9 cellular contexts compared by ENCODE assay signal in the genomic region with DNA sequence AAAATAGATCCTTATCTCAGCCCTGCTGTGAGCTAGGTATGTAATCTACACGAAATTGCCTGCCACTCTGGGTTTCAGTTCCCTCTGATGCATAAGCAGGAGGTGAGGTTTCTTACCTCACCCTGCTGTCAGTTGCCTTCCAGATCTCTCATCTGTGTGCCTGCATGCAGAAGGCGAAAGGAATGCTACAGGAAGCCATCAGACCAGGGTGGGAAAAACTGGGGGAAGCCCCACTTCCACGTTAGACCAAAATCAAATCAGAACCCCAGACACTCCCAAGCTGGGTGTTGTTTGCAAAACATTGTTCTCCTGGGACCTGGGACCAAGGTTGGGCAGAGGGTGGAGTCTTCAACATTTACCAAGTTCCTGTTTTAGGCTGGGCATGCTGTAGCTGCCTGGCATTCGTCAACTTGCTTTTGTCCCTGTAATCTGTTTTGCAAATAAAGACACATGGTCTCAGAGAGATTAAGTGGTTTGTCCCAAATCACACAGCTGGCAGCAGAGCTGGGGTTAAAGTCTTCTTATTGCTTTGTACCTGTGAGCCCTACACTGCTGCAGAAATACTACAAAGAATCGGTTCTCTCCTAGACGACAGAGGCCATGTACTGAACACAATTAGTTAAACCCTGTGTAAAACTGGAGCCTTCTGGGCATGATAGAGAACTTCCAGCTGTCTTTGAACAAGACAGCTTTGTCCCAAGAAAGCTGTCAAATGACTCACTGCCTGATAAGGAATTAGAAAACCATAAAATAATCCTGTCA.
DNase-seq lines count a peak whose midpoint lies in the region; ATAC-seq, FAIRE-seq and TF ChIP-seq lines count a peak whose summit lies in the region.
"Had no signal": no experiment of that assay in that cellular context is flagged by ENCODE, and none has a peak within 500 bp of the region (broad histone marks: within the 10 kb centered on the region; RNA-seq: fewer than 3 reads in every experiment).

No MANE protein-coding gene starts in this region.

- peak overlapping the region; percentile 15 for H3K4me3 Mint-ChIP-seq in activated naive CD4-positive, alpha-beta T cell treated with anti-CD3 and anti-CD28 coated beads, Interleukin-2, amount 10 ng/mL, durations not matched to agents 7 days and 5 days
- no peak overlapping the region for H3K4me3 Mint-ChIP-seq in astrocyte (ENCODE audit: unreplicated experiment)

- peaks cover 12% of the 10 kb centered on the region for H3K9me3 Mint-ChIP-seq in activated naive CD4-positive, alpha-beta T cell treated with anti-CD3 and anti-CD28 coated beads, Interleukin-2, amount 10 ng/mL, durations not matched to agents 7 days and 5 days
- peaks cover 3% of the 10 kb centered on the region for H3K9me3 Mint-ChIP-seq in astrocyte (ENCODE audit: unreplicated experiment)

- H3K36me3 Mint-ChIP-seq in activated naive CD4-positive, alpha-beta T cell treated with anti-CD3 and anti-CD28 coated beads, Interleukin-2, amount 10 ng/mL, durations not matched to agents 7 days and 5 days: no peaks in the 10 kb centered on the region
- H3K36me3 Mint-ChIP-seq in astrocyte (ENCODE audit: low read depth, unreplicated experiment): no peaks in the 10 kb centered on the region

- peaks cover 3% of the 10 kb centered on the region for H3K27me3 Mint-ChIP-seq in activated naive CD4-positive, alpha-beta T cell treated with anti-CD3 and anti-CD28 coated beads, Interleukin-2, amount 10 ng/mL, durations not matched to agents 7 days and 5 days
- no peaks in the 10 kb centered on the region for H3K27me3 Mint-ChIP-seq in astrocyte (ENCODE audit: low read depth, unreplicated experiment)

- H3K4me3 ChIP-seq in astrocyte (ENCODE audit: insufficient read depth, low read depth, low read length) (no peak overlapping the region), smooth muscle cell (no peak overlapping the region)
- H3K4me3 ChIP-seq: lung had no signal

- no peaks in the 10 kb centered on the region for H3K36me3 ChIP-seq in astrocyte (ENCODE audit: insufficient read depth, low read length)
- no peaks in the 10 kb centered on the region for H3K36me3 ChIP-seq in smooth muscle cell (ENCODE audit: low read depth)

- CTCF ChIA-PET in activated naive CD4-positive, alpha-beta T cell treated with anti-CD3 and anti-CD28 coated beads, Interleukin-2, amount 10 ng/mL, durations not matched to agents 7 days and 5 days (lab: Charles Lee): interaction anchor here (0.7 to 1.1 kb wide), 4 partner anchors 27 to 693 kb away, joined by 3 to 4 read pairs (median 3); no protein-coding TSS in a partner anchor

- peak; percentile 43 for DNase-seq in activated naive CD4-positive, alpha-beta T cell treated with anti-CD3 and anti-CD28 coated beads, Interleukin-2, amount 10 ng/mL, durations not matched to agents 7 days and 5 days
- no peak for DNase-seq in activated naive CD4-positive, alpha-beta T cell treated with Interleukin-2 at 50 U/mL for 16 hours
- DNase-seq in KBM-7 (peak; percentile 64), astrocyte (ENCODE audit: low read depth) (peak; percentile 16), smooth muscle cell (lab: John Stamatoyannopoulos, UW; ENCODE audit: unreplicated experiment) (no peak), cerebellar cortex (ENCODE audit: low spot score) (no peak)

- peaks cover 5% of the 10 kb centered on the region for H3F3A ChIP-seq in smooth muscle cell (ENCODE audit: low read depth)

- no peaks in the 10 kb centered on the region for H3K27me3 ChIP-seq in astrocyte (ENCODE audit: insufficient read depth, low read length)
- no peaks in the 10 kb centered on the region for H3K27me3 ChIP-seq in smooth muscle cell (ENCODE audit: low read depth)

- no peak overlapping the region for H3K9ac ChIP-seq in astrocyte (ENCODE audit: low read length)
- H3K9ac ChIP-seq in smooth muscle cell (ENCODE audit: low read depth): no peak overlapping the region

- H3K27ac Mint-ChIP-seq in activated naive CD4-positive, alpha-beta T cell treated with anti-CD3 and anti-CD28 coated beads, Interleukin-2, amount 10 ng/mL, durations not matched to agents 7 days and 5 days: peak overlapping the region; percentile 61
- peak overlapping the region; percentile 35 for H3K27ac Mint-ChIP-seq in astrocyte (ENCODE audit: unreplicated experiment)

- no peak for FAIRE-seq in astrocyte (lab: Jason Lieb, UNC)

- H3K9me3 ChIP-seq in astrocyte (ENCODE audit: insufficient read depth, low read depth, low read length) (no peaks in the 10 kb centered on the region), smooth muscle cell (replicated peaks; ENCODE audit: low read depth) (peaks cover 3% of the 10 kb centered on the region)

- TF ChIP-seq CTCF in astrocyte (IDR thresholded peaks at IDR 0.05; ENCODE audit: insufficient read depth, low read depth, low read length): no peak
- no peak for TF ChIP-seq CTCF in smooth muscle cell (IDR thresholded peaks at IDR 0.05; ENCODE audit: borderline replicate concordance, insufficient read depth, poor library complexity, severe bottlenecking)

- H3K27ac ChIP-seq in astrocyte (ENCODE audit: low read depth, low read length): no peak overlapping the region
- H3K27ac ChIP-seq in smooth muscle cell (ENCODE audit: low read depth): peak overlapping the region; percentile 7

- H3K4me1 ChIP-seq in astrocyte (ENCODE audit: insufficient read depth, low read length) (no peaks in the 10 kb centered on the region), smooth muscle cell (ENCODE audit: low read depth) (no peaks in the 10 kb centered on the region)

- H4K20me1 ChIP-seq in astrocyte (ENCODE audit: insufficient read depth, low read length) (no peaks in the 10 kb centered on the region), smooth muscle cell (ENCODE audit: low read depth) (no peaks in the 10 kb centered on the region)

- H2AFZ ChIP-seq in astrocyte (ENCODE audit: low read depth, low read length) (no peak overlapping the region), smooth muscle cell (ENCODE audit: low read depth) (no peak overlapping the region)

- H3K4me2 ChIP-seq in astrocyte (ENCODE audit: low read length): no peak overlapping the region
- peak overlapping the region; percentile 14 for H3K4me2 ChIP-seq in smooth muscle cell

- H3K4me1 Mint-ChIP-seq in activated naive CD4-positive, alpha-beta T cell treated with anti-CD3 and anti-CD28 coated beads, Interleukin-2, amount 10 ng/mL, durations not matched to agents 7 days and 5 days: peaks cover 22% of the 10 kb centered on the region
- H3K4me1 Mint-ChIP-seq in astrocyte (ENCODE audit: low read depth, unreplicated experiment): peaks cover 14% of the 10 kb centered on the region

- 22% methylated on average over 6 of the region's 6 CpGs for WGBS in smooth muscle cell (ENCODE audit: low lambda C conversion rate)

- in situ Hi-C loops in KBM-7 (cut with MboI; ENCODE audit: low pct_unique_long_range_greater_than_20kb, low sequenced_read_pairs): no loop called here

- ATAC-seq in GM18520 (IDR thresholded peaks at IDR 0.05; ENCODE audit: unreplicated experiment): no peak
- no peak for ATAC-seq in GM21737 (IDR thresholded peaks at IDR 0.05; ENCODE audit: unreplicated experiment)

- H3K79me2 ChIP-seq in astrocyte (ENCODE audit: insufficient read depth, low read length): no peaks in the 10 kb centered on the region
- H3K79me2 ChIP-seq in smooth muscle cell (ENCODE audit: low read depth): no peaks in the 10 kb centered on the region

Comparison
In these comparisons a context has a peak if more than half of its experiments do, and no peak if none do; other contexts are left out.
1. DNase-seq: peak in activated naive CD4-positive, alpha-beta T cell treated with anti-CD3 and anti-CD28 coated beads, Interleukin-2, amount 10 ng/mL, durations not matched to agents 7 days and 5 days (single experiment), KBM-7 (single experiment) and astrocyte (single experiment); none in activated naive CD4-positive, alpha-beta T cell treated with Interleukin-2 at 50 U/mL for 16 hours (single experiment), smooth muscle cell (single experiment) and cerebellar cortex (single experiment).